In genomic region chr22:50674606-50675552, GRCh38 we compare ENCODE assay signal across 8 cellular contexts. TPM values are rescaled to one million over a fixed set of nuclear protein-coding genes. Genes with fewer than 3 reads are reported as not detected.
A peak's percentile ranks its signal among the peaks of the same experiment; 100 is the strongest.
DNase-seq lines count a peak whose midpoint lies in the region; ATAC-seq and TF ChIP-seq lines count a peak whose summit lies in the region.

No MANE protein-coding gene starts in this region.

- H3K9me3 ChIP-seq in heart right ventricle: no peaks in the 10 kb centered on the region
- no peaks in the 10 kb centered on the region for H3K9me3 ChIP-seq in Panc1 (ENCODE audit: control insufficient read depth, insufficient read depth, low read depth, low read length)
- H3K9me3 ChIP-seq in duodenal mucosa (ENCODE audit: control insufficient read depth in 1 of 2, low read length in 2 of 2): no peaks in the 10 kb centered on the region
- H3K9me3 ChIP-seq in mucosa of rectum (ENCODE audit: control insufficient read depth in 2 of 2, low read length in 2 of 2): no peaks in the 10 kb centered on the region

- 5 to 7% methylated on average over 69 to 105 of the region's 105 CpGs for WGBS in heart right ventricle, 2 donors

- POLR2A ChIA-PET in Panc1 (lab: Charles Lee): no interaction called here

- H3K4me1 ChIP-seq in heart right ventricle (peaks cover 0 to 69% (median 29%) of the 10 kb centered on the region in 9 donors), Panc1 (ENCODE audit: control insufficient read depth, insufficient read depth, low read length) (no peaks in the 10 kb centered on the region; the same call in 1 of the 2 replicates), duodenal mucosa (ENCODE audit: control insufficient read depth in 1 of 2, insufficient read depth in 2 of 2, low read length in 2 of 2) (peaks cover 0 to 12% of the 10 kb centered on the region in 2 donors), mucosa of rectum (ENCODE audit: control insufficient read depth in 2 of 2, insufficient read depth in 2 of 2, low read length in 2 of 2) (no peaks in the 10 kb centered on the region)

- no TSS peak for BruUV-seq in Panc1 (replicated peaks; lab: Mats Ljungman, UMichigan)

- peak overlapping the region; percentile 40 to 83 (median 68) for H3K27ac ChIP-seq in heart right ventricle
- no peak overlapping the region for H3K27ac ChIP-seq in Panc1 (ENCODE audit: low read length)
- no peak overlapping the region for H3K27ac ChIP-seq in duodenal mucosa (ENCODE audit: low read depth, low read length)
- no peak overlapping the region for H3K27ac ChIP-seq in mucosa of rectum (ENCODE audit: low read depth in 2 of 2, low read length in 2 of 2)

- H3K4me3 ChIP-seq in heart right ventricle (peak overlapping the region; percentile 37 to 67 (median 57)), Panc1 (ENCODE audit: low read depth in 2 of 2, low read length in 2 of 2) (peak overlapping the region; percentile 42 to 47), duodenal mucosa (ENCODE audit: low read depth in 1 of 2, low read length in 2 of 2) (peak overlapping the region; percentile 21 to 46), mucosa of rectum (ENCODE audit: low read length in 2 of 2) (peak overlapping the region; percentile 48 to 52)

- H3K36me3 ChIP-seq in heart right ventricle (peaks cover 0 to 38% (median 0%) of the 10 kb centered on the region in 9 donors), Panc1 (ENCODE audit: control insufficient read depth, insufficient read depth, low read length) (no peaks in the 10 kb centered on the region), duodenal mucosa (ENCODE audit: control insufficient read depth in 1 of 2, insufficient read depth in 2 of 2, low read length in 2 of 2) (no peaks in the 10 kb centered on the region), mucosa of rectum (ENCODE audit: control insufficient read depth in 2 of 2, insufficient read depth in 2 of 2, low read length in 2 of 2) (no peaks in the 10 kb centered on the region)

- ATAC-seq in heart right ventricle (no peak), left ventricle myocardium superior (no peak), Panc1 (peak; percentile 78), HG03175 (IDR thresholded peaks at IDR 0.05; ENCODE audit: unreplicated experiment) (no peak), HG03378 (IDR thresholded peaks at IDR 0.05; ENCODE audit: unreplicated experiment) (no peak)

- TF ChIP-seq CTCF in heart right ventricle (IDR thresholded peaks at IDR 0.05): no peak
- no peak for TF ChIP-seq CTCF in Panc1 (IDR thresholded peaks at IDR 0.05)

- CTCF ChIA-PET in Panc1 (lab: Charles Lee): interaction anchor here (0.6 kb wide), 1 partner anchor 56 kb away, joined by 3 read pairs; no protein-coding TSS in a partner anchor

- DNase-seq in heart right ventricle: no peak
- DNase-seq in left ventricle myocardium superior: no peak
- DNase-seq in Panc1 (ENCODE audit: low read depth, low spot score): no peak
- no peak for DNase-seq in SHP77 treated with DMSO at 0.1 percent for 48 hours (lab: John Stamatoyannopoulos, UW)

- in situ Hi-C loops in Panc1 (cut with HindIII; ENCODE audit: low pct_unique_long_range_greater_than_20kb, low sequenced_read_pairs): no loop called here

- H3K27me3 ChIP-seq in heart right ventricle (peaks cover 6 to 57% (median 32%) of the 10 kb centered on the region in 7 donors), Panc1 (ENCODE audit: control insufficient read depth, insufficient read depth, low read length) (no peaks in the 10 kb centered on the region), duodenal mucosa (ENCODE audit: control insufficient read depth in 1 of 2, insufficient read depth in 2 of 2, low read length in 2 of 2) (peaks cover 32 to 35% of the 10 kb centered on the region in 2 donors), mucosa of rectum (ENCODE audit: control insufficient read depth in 2 of 2, insufficient read depth in 2 of 2, low read length in 2 of 2) (peaks cover 22 to 31% of the 10 kb centered on the region in 2 donors)

- H3K9ac ChIP-seq in duodenal mucosa (ENCODE audit: low read depth in 1 of 2, low read length in 2 of 2): no peak overlapping the region
- H3K9ac ChIP-seq in mucosa of rectum (ENCODE audit: low read depth in 1 of 2, low read length in 2 of 2): no peak overlapping the region

- intact Hi-C loops in heart right ventricle (cut with DNase I) (loop anchor here in 4 of 10 donors (5.0 kb wide), 1 partner anchor 48 kb away; the partner anchor contains the start of gene ARSA (in 4 of the 4)), left ventricle myocardium superior (cut with micrococcal nuclease) (no loop called here), Panc1 (cut with micrococcal nuclease; ENCODE audit: unreplicated experiment) (no loop called here)

RNA-seq across cellular contexts. Expression of gene SHANK3, which starts 2.3 kb away (rescaled TPM):
- total RNA-seq in heart right ventricle: 10 to 100 TPM; 19.9 to 36.9 (median 24.7) TPM
- polyA plus RNA-seq in heart right ventricle: 10 to 100 TPM; 14.3 to 59.8 TPM
- 22.9 TPM for total RNA-seq in left ventricle myocardium superior
- 7.6 TPM for total RNA-seq in Panc1 (2021; ENCODE audit: unreplicated experiment)
- polyA plus RNA-seq in Panc1 (2012; ENCODE audit: insufficient read length): 6.6 TPM

RNA-seq across cellular contexts. Expression of gene ARSA, which starts 46.9 kb away (rescaled TPM):
- total RNA-seq in heart right ventricle: 10 to 100 TPM; 19.6 to 33.3 (median 26.0) TPM
- 10 to 100 TPM; 17.5 to 62.3 TPM for polyA plus RNA-seq in heart right ventricle
- 22.2 TPM for total RNA-seq in left ventricle myocardium superior
- total RNA-seq in Panc1 (2021; ENCODE audit: unreplicated experiment): 43.8 TPM
- polyA plus RNA-seq in Panc1 (2012; ENCODE audit: insufficient read length): 39.5 TPM

Comparison
In these comparisons a context has a peak if more than half of its experiments do, and no peak if none do; other contexts are left out.
1. H3K27ac ChIP-seq: peak in heart right ventricle (10 of 10); none in Panc1 (single experiment), duodenal mucosa (single experiment) and mucosa of rectum (0 of 2).
2. Peak in every context shown above with its lines, with median percentiles within 50 percentile points of each other: H3K4me3 ChIP-seq.